8 cellular contexts compared by ENCODE assay signal in genomic region chrX:9708923-9709553, GRCh38. TPM values are rescaled to one million over a fixed set of nuclear protein-coding genes. Genes with fewer than 3 reads are reported as not detected.
DNase-seq lines count a peak whose midpoint lies in the region; ATAC-seq and TF ChIP-seq lines count a peak whose summit lies in the region.

No MANE protein-coding gene starts in this region.

- intact Hi-C loops in right lobe of liver (cut with DNase I): no loop called here

- ATAC-seq in GM18870 (IDR thresholded peaks at IDR 0.05; ENCODE audit: unreplicated experiment) (peak; percentile 81), HG03280 (IDR thresholded peaks at IDR 0.05; ENCODE audit: unreplicated experiment) (peak; percentile 83), right lobe of liver (peak; percentile 91 to 97 (median 95))

- no peaks in the 10 kb centered on the region for H3K9me3 ChIP-seq in right lobe of liver

- peak; percentile 72 for TF ChIP-seq CTCF in AG09319 (IDR thresholded peaks at IDR 0.05; ENCODE audit: low read depth, low read length)
- peak; percentile 89 for TF ChIP-seq CTCF in coronary artery (IDR thresholded peaks at IDR 0.05)
- TF ChIP-seq CTCF in right lobe of liver (IDR thresholded peaks at IDR 0.05): peak; percentile 84 to 91 (median 88)

- no peaks in the 10 kb centered on the region for H3K27me3 ChIP-seq in right lobe of liver

- no peak overlapping the region for H3K27ac ChIP-seq in coronary artery
- no peak overlapping the region for H3K27ac ChIP-seq in right lobe of liver

- DNase-seq in AG09319 (ENCODE audit: extremely low read depth, low read depth) (peak; percentile 23), NCI-H510A treated with DMSO at 0.1 percent for 48 hours (lab: John Stamatoyannopoulos, UW) (peak; percentile 81), coronary artery (ENCODE audit: low spot score) (no peak), right lobe of liver (peak; percentile 74 to 84 (median 79))
- DNase-seq in activated CD4-positive, alpha-beta T cell treated with anti-CD3 and anti-CD28 coated beads, Interleukin-2, amount 50 U/mL, for 24 hours (ENCODE audit: low read depth in 1 of 2, low spot score in 1 of 2): peak; percentile 49 to 60
- DNase-seq in stimulated activated CD4-positive, alpha-beta T cell treated with anti-CD3 and anti-CD28 coated beads, TNF-alpha, amount 100 ng/mL, for 48 hours (ENCODE audit: low read depth in 3 of 3): peak; percentile 36 to 74 (median 44)

- H3K4me3 ChIP-seq in coronary artery: no peak overlapping the region
- H3K4me3 ChIP-seq in right lobe of liver: no peak overlapping the region

- WGBS in right lobe of liver (ENCODE audit: insufficient coverage, low coverage, low lambda C conversion rate, missing lambda C conversion rate): 17% methylated on average over 15 of the region's 17 CpGs

- TF ChIP-seq POLR2A in right lobe of liver (IDR thresholded peaks at IDR 0.05): no peak

- H3K4me1 ChIP-seq in right lobe of liver: no peaks in the 10 kb centered on the region

- peaks cover 0 to 13% (median 4%) of the 10 kb centered on the region in 4 donors for H3K36me3 ChIP-seq in right lobe of liver

RNA-seq across cellular contexts. Expression of gene GPR143, which starts 56.6 kb away (rescaled TPM):
- 1 to 10 TPM in 1 of 6 experiments, under 1 TPM in 4, not detected in 1; 0.26 to 1.1 (median 0.43) TPM for total RNA-seq in right lobe of liver
